ENCODE assay signal across 15 cellular contexts in the genomic region with DNA sequence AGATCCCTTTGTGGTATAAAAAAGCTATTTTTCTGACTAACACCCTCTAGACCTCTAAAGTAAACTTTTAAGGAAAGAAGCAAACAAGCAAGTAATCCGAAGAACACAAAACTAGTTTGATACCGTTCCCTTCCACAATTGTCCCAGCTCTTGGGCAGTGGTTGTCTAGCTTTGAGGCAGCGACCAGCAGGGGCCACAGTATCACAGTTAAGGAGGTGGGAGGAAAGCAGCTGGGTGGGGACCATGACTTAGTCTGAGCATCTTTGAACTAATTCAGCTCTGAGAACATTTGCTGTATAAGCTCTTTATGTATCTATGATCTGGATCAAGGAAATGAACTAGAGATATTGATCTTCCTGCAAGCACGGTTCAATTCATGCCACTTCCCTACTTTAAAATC.
"Had no signal": no experiment of that assay in that cellular context is flagged by ENCODE, and none has a peak within 500 bp of the region (broad histone marks: within the 10 kb centered on the region; RNA-seq: fewer than 3 reads in every experiment).

No MANE protein-coding gene starts in this region.

- H3K36me3 ChIP-seq: colonic mucosa, esophagus muscularis mucosa, ovary, stomach, thoracic aorta, upper lobe of right lung had no signal

- H3K9me3 ChIP-seq: colonic mucosa, esophagus muscularis mucosa, ovary, stomach, thoracic aorta, upper lobe of right lung had no signal

- H3K4me3 ChIP-seq: colonic mucosa, esophagus muscularis mucosa, hepatocyte, ovary, stomach, thoracic aorta, upper lobe of right lung had no signal

- DNase-seq: activated CD4-positive, alpha-beta T cell treated with anti-CD3 and anti-CD28 coated beads, Interleukin-2, amount 10 ng/mL, durations not matched to agents 7 days and 5 days; activated CD8-positive, alpha-beta memory T cell treated with anti-CD3 and anti-CD28 coated beads, Interleukin-2, amount 50 U/mL, for 48 hours; activated gamma-delta T cell treated with Interleukin-2 at 50 U/mL for 16 hours; activated T-cell treated with anti-CD3 and anti-CD28 coated beads, Interleukin-2, amount 50 U/mL, for 72 hours; amniotic stem cell; central memory CD4-positive, alpha-beta T cell; colonic mucosa; ovary; stimulated activated CD4-positive, alpha-beta T cell treated with anti-CD3 and anti-CD28 coated beads, Interleukin-1b, Interleukin-23, amount 100 ng/mL, for 48 hours; stomach; upper lobe of right lung had no signal

- H3K79me2 ChIP-seq: hepatocyte had no signal

- H3K27me3 ChIP-seq: colonic mucosa, esophagus muscularis mucosa, hepatocyte, ovary, stomach, upper lobe of right lung had no signal

- H3K27ac ChIP-seq: colonic mucosa, esophagus muscularis mucosa, hepatocyte, ovary, stomach, thoracic aorta, upper lobe of right lung had no signal

- H3K4me2 ChIP-seq: hepatocyte had no signal

- H2AFZ ChIP-seq: hepatocyte had no signal

- ATAC-seq: activated T-cell treated with anti-CD3 and anti-CD28 coated beads, Interleukin-2, amount 50 U/mL, for 72 hours; left lobe of liver; upper lobe of right lung had no signal

- H3K4me1 ChIP-seq: colonic mucosa, upper lobe of right lung had no signal
